Comparison of ENCODE assay signal across 27 cellular contexts in genomic region chr6:46733410-46733809, GRCh38. TPM values are rescaled to one million over a fixed set of nuclear protein-coding genes. Genes with fewer than 3 reads are reported as not detected.
A peak's percentile ranks its signal among the peaks of the same experiment; 100 is the strongest.
DNase-seq lines count a peak whose midpoint lies in the region; ATAC-seq and TF ChIP-seq lines count a peak whose summit lies in the region.
"Had no signal": no experiment of that assay in that cellular context is flagged by ENCODE, and none has a peak within 500 bp of the region (broad histone marks: within the 10 kb centered on the region; RNA-seq: fewer than 3 reads in every experiment).

No MANE protein-coding gene starts in this region.

- H3K27ac Mint-ChIP-seq in stimulated activated naive CD8-positive, alpha-beta T cell treated with anti-CD3 and anti-CD28 coated beads, Interleukin-15, amount 100 ng/mL, for 72 hours: no peak overlapping the region
- no peak overlapping the region for H3K27ac Mint-ChIP-seq in nephron progenitor cell
- no peak overlapping the region for H3K27ac Mint-ChIP-seq in progenitor cell of endocrine pancreas
- H3K27ac Mint-ChIP-seq: activated CD4-positive, alpha-beta memory T cell treated with anti-CD3 and anti-CD28 coated beads, Interleukin-2, amount 10 ng/mL, durations not matched to agents 7 days and 5 days; IgD-negative memory B cell; immature natural killer cell; stimulated activated effector memory CD8-positive, alpha-beta T cell treated with anti-CD3 and anti-CD28 coated beads, Interleukin-12 subunit alpha, Interleukin-12 subunit beta, amount 100 ng/mL, for 72 hours had no signal

- no peak for TF ChIP-seq CTCF in nephron progenitor cell (IDR thresholded peaks at IDR 0.05)
- TF ChIP-seq CTCF in progenitor cell of endocrine pancreas (IDR thresholded peaks at IDR 0.05; ENCODE audit: unreplicated experiment): no peak

- H3K36me3 Mint-ChIP-seq in nephron progenitor cell (ENCODE audit: low read depth) (no peaks in the 10 kb centered on the region), progenitor cell of endocrine pancreas (ENCODE audit: insufficient read depth) (no peaks in the 10 kb centered on the region)
- H3K36me3 Mint-ChIP-seq: stimulated activated effector memory CD8-positive, alpha-beta T cell treated with anti-CD3 and anti-CD28 coated beads, Interleukin-12 subunit alpha, Interleukin-12 subunit beta, amount 100 ng/mL, for 72 hours had no signal

- H3K27me3 Mint-ChIP-seq in stimulated activated naive CD8-positive, alpha-beta T cell treated with anti-CD3 and anti-CD28 coated beads, Interleukin-15, amount 100 ng/mL, for 72 hours: peaks cover 95% of the 10 kb centered on the region
- peaks cover 47% of the 10 kb centered on the region for H3K27me3 Mint-ChIP-seq in nephron progenitor cell (ENCODE audit: low read depth, poor library complexity)
- peaks cover 79% of the 10 kb centered on the region for H3K27me3 Mint-ChIP-seq in progenitor cell of endocrine pancreas

- H3K4me1 Mint-ChIP-seq in stimulated activated naive CD8-positive, alpha-beta T cell treated with anti-CD3 and anti-CD28 coated beads, Interleukin-15, amount 100 ng/mL, for 72 hours: peaks cover 8% of the 10 kb centered on the region
- H3K4me1 Mint-ChIP-seq in nephron progenitor cell (peaks cover 12% of the 10 kb centered on the region), progenitor cell of endocrine pancreas (ENCODE audit: low read depth) (peaks cover 8% of the 10 kb centered on the region)
- H3K4me1 Mint-ChIP-seq: immature natural killer cell; stimulated activated effector memory CD8-positive, alpha-beta T cell treated with anti-CD3 and anti-CD28 coated beads, Interleukin-12 subunit alpha, Interleukin-12 subunit beta, amount 100 ng/mL, for 72 hours had no signal

- no peak for DNase-seq in stimulated activated naive CD8-positive, alpha-beta T cell treated with anti-CD3 and anti-CD28 coated beads, Interleukin-15, amount 100 ng/mL, for 72 hours
- no peak for DNase-seq in stimulated activated naive CD8-positive, alpha-beta T cell treated with anti-CD3 and anti-CD28 coated beads, Interleukin-15, Interleukin-2, amounts not matched to agents 100 U/mL and 50 U/mL, for 24 hours
- DNase-seq in cerebellar cortex (ENCODE audit: low spot score) (peak; percentile 81), nephron progenitor cell (no peak), NCI-H187 (lab: John Stamatoyannopoulos, UW) (no peak), progenitor cell of endocrine pancreas (ENCODE audit: low spot score, unreplicated experiment) (no peak)
- DNase-seq: activated CD4-positive, alpha-beta memory T cell treated with anti-CD3 and anti-CD28 coated beads, Interleukin-2, amount 10 ng/mL, durations not matched to agents 7 days and 5 days; activated gamma-delta T cell; COR-L47; dermis blood vessel endothelial cell; heart right ventricle; immature natural killer cell; left ventricle myocardium inferior; NCI-H1417 treated with DMSO at 0.1 percent for 48 hours; NCI-H524 treated with DMSO at 0.1 percent for 48 hours; stimulated activated CD4-positive, alpha-beta T cell treated with anti-CD3 and anti-CD28 coated beads, Interleukin-2, amount 100 ng/mL, for 24 hours; T-helper 2 cell had no signal

- ATAC-seq in stimulated activated naive CD8-positive, alpha-beta T cell treated with anti-CD3 and anti-CD28 coated beads, Interleukin-15, amount 100 ng/mL, for 72 hours: peak; percentile 35
- ATAC-seq in stimulated activated naive CD8-positive, alpha-beta T cell treated with anti-CD3 and anti-CD28 coated beads, Interleukin-15, Interleukin-2, amounts not matched to agents 100 U/mL and 50 U/mL, for 24 hours: no peak
- ATAC-seq in GM19035 (IDR thresholded peaks at IDR 0.05; ENCODE audit: unreplicated experiment) (no peak), GM21576 (IDR thresholded peaks at IDR 0.05; ENCODE audit: unreplicated experiment) (no peak)
- ATAC-seq: stimulated activated effector memory CD8-positive, alpha-beta T cell treated with anti-CD3 and anti-CD28 coated beads, Interleukin-12 subunit alpha, Interleukin-12 subunit beta, amount 100 ng/mL, for 72 hours had no signal

- no peaks in the 10 kb centered on the region for H3K9me3 Mint-ChIP-seq in stimulated activated naive CD8-positive, alpha-beta T cell treated with anti-CD3 and anti-CD28 coated beads, Interleukin-15, amount 100 ng/mL, for 72 hours
- H3K9me3 Mint-ChIP-seq in nephron progenitor cell (no peaks in the 10 kb centered on the region), progenitor cell of endocrine pancreas (ENCODE audit: low read depth) (no peaks in the 10 kb centered on the region)
- H3K9me3 Mint-ChIP-seq: activated CD4-positive, alpha-beta memory T cell treated with anti-CD3 and anti-CD28 coated beads, Interleukin-2, amount 10 ng/mL, durations not matched to agents 7 days and 5 days; IgD-negative memory B cell; stimulated activated effector memory CD8-positive, alpha-beta T cell treated with anti-CD3 and anti-CD28 coated beads, Interleukin-12 subunit alpha, Interleukin-12 subunit beta, amount 100 ng/mL, for 72 hours had no signal

- H3K4me3 Mint-ChIP-seq in stimulated activated naive CD8-positive, alpha-beta T cell treated with anti-CD3 and anti-CD28 coated beads, Interleukin-15, amount 100 ng/mL, for 72 hours: no peak overlapping the region
- H3K4me3 Mint-ChIP-seq in nephron progenitor cell (peak overlapping the region; percentile 91), progenitor cell of endocrine pancreas (ENCODE audit: low read depth) (no peak overlapping the region)
- H3K4me3 Mint-ChIP-seq: activated CD4-positive, alpha-beta memory T cell treated with anti-CD3 and anti-CD28 coated beads, Interleukin-2, amount 10 ng/mL, durations not matched to agents 7 days and 5 days; stimulated activated effector memory CD8-positive, alpha-beta T cell treated with anti-CD3 and anti-CD28 coated beads, Interleukin-12 subunit alpha, Interleukin-12 subunit beta, amount 100 ng/mL, for 72 hours had no signal

RNA-seq across cellular contexts. Expression of gene PLA2G7, which starts 1.8 kb away (rescaled TPM):
- total RNA-seq in progenitor cell of endocrine pancreas: 0.29 and 0.93 TPM in 2 replicates
- total RNA-seq: A673; activated CD4-positive, alpha-beta memory T cell treated with anti-CD3 and anti-CD28 coated beads, Interleukin-2, amount 10 ng/mL, durations not matched to agents 7 days and 5 days; cardiac muscle cell; Daoy; dermis blood vessel endothelial cell; endothelial cell of umbilical vein had no signal

RNA-seq across cellular contexts. Expression of gene ANKRD66, which starts 13.3 kb away (rescaled TPM):
- total RNA-seq in progenitor cell of endocrine pancreas: not detected in 2 replicates
- total RNA-seq: A673; activated CD4-positive, alpha-beta memory T cell treated with anti-CD3 and anti-CD28 coated beads, Interleukin-2, amount 10 ng/mL, durations not matched to agents 7 days and 5 days; cardiac muscle cell; Daoy; dermis blood vessel endothelial cell; endothelial cell of umbilical vein; heart right ventricle; left ventricle myocardium inferior; mononuclear cell; tibial nerve had no signal

RNA-seq across cellular contexts. Expression of gene TDRD6, which starts 45.7 kb away (rescaled TPM):
- 0.17 and 0.93 TPM in 2 replicates for total RNA-seq in progenitor cell of endocrine pancreas
- total RNA-seq: A673; activated CD4-positive, alpha-beta memory T cell treated with anti-CD3 and anti-CD28 coated beads, Interleukin-2, amount 10 ng/mL, durations not matched to agents 7 days and 5 days; Daoy; endothelial cell of umbilical vein; mononuclear cell had no signal

RNA-seq across cellular contexts. Expression of gene MEP1A, which starts 59.8 kb away (rescaled TPM):
- 2.6 and 4.1 TPM in 2 replicates for total RNA-seq in progenitor cell of endocrine pancreas
- total RNA-seq: A673; activated CD4-positive, alpha-beta memory T cell treated with anti-CD3 and anti-CD28 coated beads, Interleukin-2, amount 10 ng/mL, durations not matched to agents 7 days and 5 days; cardiac muscle cell; Daoy; dermis blood vessel endothelial cell; endothelial cell of umbilical vein; heart right ventricle; left ventricle myocardium inferior; mononuclear cell; tibial nerve had no signal
